In genomic region chr7:70595741-70596574, GRCh38 we compare ENCODE assay signal across 7 cellular contexts.
A peak's percentile ranks its signal among the peaks of the same experiment; 100 is the strongest.
DNase-seq lines count a peak whose midpoint lies in the region; ATAC-seq and TF ChIP-seq lines count a peak whose summit lies in the region.

No MANE protein-coding gene starts in this region.

- H3K27ac Mint-ChIP-seq in naive B cell = no peak overlapping the region

- H3K9me3 Mint-ChIP-seq in naive B cell = peaks cover 5 to 14% (median 10%) of the 10 kb centered on the region in 7 donors

- peaks cover 6 to 31% (median 18%) of the 10 kb centered on the region in 3 donors for H3K27me3 Mint-ChIP-seq in naive B cell

- TF ChIP-seq CTCF in GM20000 (IDR thresholded peaks at IDR 0.05; ENCODE audit: extremely low read depth, missing control alignments) = no peak
- no peak for TF ChIP-seq CTCF in dorsolateral prefrontal cortex (IDR thresholded peaks at IDR 0.05 in 54 of 56, conservative IDR thresholded peaks at IDR 0.05 in 2 of 56; ENCODE audit: low read depth in 1 of 56, partially characterized antibody in 56 of 56)

- H3K4me3 Mint-ChIP-seq in naive B cell = peak overlapping the region in 6 of 8 donors; percentile 56 to 86 (median 70)

- peak; percentile 40 for DNase-seq in GM20000 (ENCODE audit: low spot score)
- DNase-seq in NCI-H2227 (lab: John Stamatoyannopoulos, UW; ENCODE audit: unreplicated experiment) = peak; percentile 85
- DNase-seq in dorsolateral prefrontal cortex = peak in 1 of 10 donors; percentile 47
- no peak for DNase-seq in naive B cell

- peaks cover 11 to 24% (median 14%) of the 10 kb centered on the region in 3 donors for H3K4me1 Mint-ChIP-seq in naive B cell

- H3K4me3 ChIP-seq in dorsolateral prefrontal cortex = peak overlapping the region; percentile 14 to 65 (median 50)

- peaks cover 8 to 20% of the 10 kb centered on the region in 2 donors for H3K36me3 Mint-ChIP-seq in naive B cell

- H3K27me3 ChIP-seq in dorsolateral prefrontal cortex = no peaks in the 10 kb centered on the region

- ATAC-seq in naive B cell (ENCODE audit: low read depth in 2 of 2) (peak; percentile 49 to 53), GM19397 (IDR thresholded peaks at IDR 0.05; ENCODE audit: unreplicated experiment) (no peak), HG03025 (IDR thresholded peaks at IDR 0.05; ENCODE audit: low FRiP score, unreplicated experiment) (no peak), HG03097 (IDR thresholded peaks at IDR 0.05; ENCODE audit: low FRiP score, unreplicated experiment) (no peak)

- no peak overlapping the region for H3K27ac ChIP-seq in dorsolateral prefrontal cortex

- intact Hi-C loops in dorsolateral prefrontal cortex (cut with DNase I) = no loop called here

Comparison
In these comparisons a context has a peak if more than half of its experiments do, and no peak if none do; other contexts are left out.
1. ATAC-seq: peak in naive B cell (2 of 2); none in GM19397 (single experiment), HG03025 (single experiment) and HG03097 (single experiment).